ENCODE assay signal across 2 cellular contexts in the genomic region with DNA sequence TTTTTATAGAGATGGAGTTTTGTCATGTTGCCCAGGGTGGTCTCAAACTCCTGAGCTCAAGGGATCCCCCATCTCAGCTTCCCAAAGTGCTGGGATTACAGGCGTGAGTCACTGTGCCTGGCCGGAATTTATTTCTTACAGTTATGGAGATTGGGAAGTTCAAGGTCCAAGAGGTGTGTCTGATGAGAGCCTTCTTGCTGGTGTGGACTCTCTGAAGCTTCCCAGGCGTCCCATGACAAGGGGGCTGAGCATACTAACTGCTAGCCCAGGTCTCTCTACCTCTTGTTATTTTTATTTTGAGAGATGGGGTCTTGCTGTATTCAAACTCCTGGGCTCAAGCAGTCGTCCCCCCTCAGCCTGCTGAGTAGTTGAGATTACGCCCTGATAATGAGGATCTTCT.
TF ChIP-seq lines count a peak whose summit lies in the region.

No MANE protein-coding gene starts in this region.

TF ChIP-seq in A549, 52 proteins besides CTCF, POLR2A, EP300 and RAD21:
- TF ChIP-seq, protein P1, sequence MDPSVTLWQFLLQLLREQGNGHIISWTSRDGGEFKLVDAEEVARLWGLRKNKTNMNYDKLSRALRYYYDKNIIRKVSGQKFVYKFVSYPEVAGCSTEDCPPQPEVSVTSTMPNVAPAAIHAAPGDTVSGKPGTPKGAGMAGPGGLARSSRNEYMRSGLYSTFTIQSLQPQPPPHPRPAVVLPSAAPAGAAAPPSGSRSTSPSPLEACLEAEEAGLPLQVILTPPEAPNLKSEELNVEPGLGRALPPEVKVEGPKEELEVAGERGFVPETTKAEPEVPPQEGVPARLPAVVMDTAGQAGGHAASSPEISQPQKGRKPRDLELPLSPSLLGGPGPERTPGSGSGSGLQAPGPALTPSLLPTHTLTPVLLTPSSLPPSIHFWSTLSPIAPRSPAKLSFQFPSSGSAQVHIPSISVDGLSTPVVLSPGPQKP (IDR thresholded peaks at IDR 0.05; ENCODE audit: low read depth, low read length): no peak
- TF ChIP-seq HOXB5 (CRISPR knock-in tag; IDR thresholded peaks at IDR 0.05) (no peak), NPAS2 (CRISPR knock-in tag; IDR thresholded peaks at IDR 0.05; ENCODE audit: borderline replicate concordance) (no peak), NR3C1 (IDR thresholded peaks at IDR 0.05) (no peak), HEYL (CRISPR knock-in tag; IDR thresholded peaks at IDR 0.05) (no peak), CHD4 (IDR thresholded peaks at IDR 0.05; ENCODE audit: borderline replicate concordance) (no peak), RCOR1 (IDR thresholded peaks at IDR 0.05; ENCODE audit: low read depth, low read length) (no peak), TP53 (CRISPR knock-in tag; IDR thresholded peaks at IDR 0.05) (no peak), KDM1A (IDR thresholded peaks at IDR 0.05; ENCODE audit: low read depth) (no peak), ZFP36 (IDR thresholded peaks at IDR 0.05; ENCODE audit: borderline replicate concordance, partially characterized antibody) (no peak), CBX8 (IDR thresholded peaks at IDR 0.05) (no peak), ESRRA (IDR thresholded peaks at IDR 0.05; ENCODE audit: borderline replicate concordance, low read length) (no peak), ZNF302 (CRISPR knock-in tag; IDR thresholded peaks at IDR 0.05) (no peak), MAZ (IDR thresholded peaks at IDR 0.05; ENCODE audit: borderline replicate concordance, low read depth, low read length) (no peak), JUNB (IDR thresholded peaks at IDR 0.05) (no peak)
- TF ChIP-seq, protein P2, sequence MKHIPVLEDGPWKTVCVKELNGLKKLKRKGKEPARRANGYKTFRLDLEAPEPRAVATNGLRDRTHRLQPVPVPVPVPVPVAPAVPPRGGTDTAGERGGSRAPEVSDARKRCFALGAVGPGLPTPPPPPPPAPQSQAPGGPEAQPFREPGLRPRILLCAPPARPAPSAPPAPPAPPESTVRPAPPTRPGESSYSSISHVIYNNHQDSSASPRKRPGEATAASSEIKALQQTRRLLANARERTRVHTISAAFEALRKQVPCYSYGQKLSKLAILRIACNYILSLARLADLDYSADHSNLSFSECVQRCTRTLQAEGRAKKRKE (CRISPR knock-in tag; IDR thresholded peaks at IDR 0.05; ENCODE audit: low read depth): no peak
- TF ChIP-seq, protein P3, sequence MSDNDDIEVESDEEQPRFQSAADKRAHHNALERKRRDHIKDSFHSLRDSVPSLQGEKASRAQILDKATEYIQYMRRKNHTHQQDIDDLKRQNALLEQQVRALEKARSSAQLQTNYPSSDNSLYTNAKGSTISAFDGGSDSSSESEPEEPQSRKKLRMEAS (IDR thresholded peaks at IDR 0.05): no peak
- TF ChIP-seq, protein P4, sequence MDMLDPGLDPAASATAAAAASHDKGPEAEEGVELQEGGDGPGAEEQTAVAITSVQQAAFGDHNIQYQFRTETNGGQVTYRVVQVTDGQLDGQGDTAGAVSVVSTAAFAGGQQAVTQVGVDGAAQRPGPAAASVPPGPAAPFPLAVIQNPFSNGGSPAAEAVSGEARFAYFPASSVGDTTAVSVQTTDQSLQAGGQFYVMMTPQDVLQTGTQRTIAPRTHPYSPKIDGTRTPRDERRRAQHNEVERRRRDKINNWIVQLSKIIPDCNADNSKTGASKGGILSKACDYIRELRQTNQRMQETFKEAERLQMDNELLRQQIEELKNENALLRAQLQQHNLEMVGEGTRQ (IDR thresholded peaks at IDR 0.05): no peak
- TF ChIP-seq, protein P5, sequence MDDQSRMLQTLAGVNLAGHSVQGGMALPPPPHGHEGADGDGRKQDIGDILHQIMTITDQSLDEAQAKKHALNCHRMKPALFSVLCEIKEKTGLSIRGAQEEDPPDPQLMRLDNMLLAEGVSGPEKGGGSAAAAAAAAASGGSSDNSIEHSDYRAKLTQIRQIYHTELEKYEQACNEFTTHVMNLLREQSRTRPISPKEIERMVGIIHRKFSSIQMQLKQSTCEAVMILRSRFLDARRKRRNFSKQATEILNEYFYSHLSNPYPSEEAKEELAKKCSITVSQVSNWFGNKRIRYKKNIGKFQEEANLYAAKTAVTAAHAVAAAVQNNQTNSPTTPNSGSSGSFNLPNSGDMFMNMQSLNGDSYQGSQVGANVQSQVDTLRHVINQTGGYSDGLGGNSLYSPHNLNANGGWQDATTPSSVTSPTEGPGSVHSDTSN (IDR thresholded peaks at IDR 0.05): no peak
- TF ChIP-seq, protein P6, sequence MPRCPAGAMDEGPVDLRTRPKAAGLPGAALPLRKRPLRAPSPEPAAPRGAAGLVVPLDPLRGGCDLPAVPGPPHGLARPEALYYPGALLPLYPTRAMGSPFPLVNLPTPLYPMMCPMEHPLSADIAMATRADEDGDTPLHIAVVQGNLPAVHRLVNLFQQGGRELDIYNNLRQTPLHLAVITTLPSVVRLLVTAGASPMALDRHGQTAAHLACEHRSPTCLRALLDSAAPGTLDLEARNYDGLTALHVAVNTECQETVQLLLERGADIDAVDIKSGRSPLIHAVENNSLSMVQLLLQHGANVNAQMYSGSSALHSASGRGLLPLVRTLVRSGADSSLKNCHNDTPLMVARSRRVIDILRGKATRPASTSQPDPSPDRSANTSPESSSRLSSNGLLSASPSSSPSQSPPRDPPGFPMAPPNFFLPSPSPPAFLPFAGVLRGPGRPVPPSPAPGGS (IDR thresholded peaks at IDR 0.05): no peak

TF ChIP-seq in IMR-90, 13 proteins besides CTCF, POLR2A, EP300 and RAD21:
- TF ChIP-seq, protein P1 (IDR thresholded peaks at IDR 0.05; ENCODE audit: borderline replicate concordance, low read depth, low read length): no peak
- TF ChIP-seq MXI1 (IDR thresholded peaks at IDR 0.05; ENCODE audit: borderline replicate concordance, low read depth, low read length): no peak
- no peak for TF ChIP-seq MAZ (IDR thresholded peaks at IDR 0.05; ENCODE audit: borderline replicate concordance, low read depth, low read length)
- TF ChIP-seq FOS (IDR thresholded peaks at IDR 0.05; ENCODE audit: low read depth, low read length): no peak
- TF ChIP-seq CEBPB (IDR thresholded peaks at IDR 0.05; ENCODE audit: low read depth, low read length): no peak
- no peak for TF ChIP-seq BHLHE40 (IDR thresholded peaks at IDR 0.05; ENCODE audit: low read depth, low read length)
- no peak for TF ChIP-seq MAFK (IDR thresholded peaks at IDR 0.05; ENCODE audit: low read depth, low read length)
- TF ChIP-seq RFX5 (IDR thresholded peaks at IDR 0.05; ENCODE audit: low read depth, low read length): no peak
- TF ChIP-seq RCOR1 (IDR thresholded peaks at IDR 0.05; ENCODE audit: insufficient replicate concordance, low read length): no peak
- TF ChIP-seq SMC3 (IDR thresholded peaks at IDR 0.05; ENCODE audit: low read depth, low read length): no peak
- TF ChIP-seq CHD1 (IDR thresholded peaks at IDR 0.05; ENCODE audit: low read depth, low read length): no peak
- TF ChIP-seq, protein P4 (IDR thresholded peaks at IDR 0.05; ENCODE audit: low read depth, low read length): no peak
- no peak for TF ChIP-seq NFE2L2 (IDR thresholded peaks at IDR 0.05; ENCODE audit: low read depth, low read length)
